In the genomic region with DNA sequence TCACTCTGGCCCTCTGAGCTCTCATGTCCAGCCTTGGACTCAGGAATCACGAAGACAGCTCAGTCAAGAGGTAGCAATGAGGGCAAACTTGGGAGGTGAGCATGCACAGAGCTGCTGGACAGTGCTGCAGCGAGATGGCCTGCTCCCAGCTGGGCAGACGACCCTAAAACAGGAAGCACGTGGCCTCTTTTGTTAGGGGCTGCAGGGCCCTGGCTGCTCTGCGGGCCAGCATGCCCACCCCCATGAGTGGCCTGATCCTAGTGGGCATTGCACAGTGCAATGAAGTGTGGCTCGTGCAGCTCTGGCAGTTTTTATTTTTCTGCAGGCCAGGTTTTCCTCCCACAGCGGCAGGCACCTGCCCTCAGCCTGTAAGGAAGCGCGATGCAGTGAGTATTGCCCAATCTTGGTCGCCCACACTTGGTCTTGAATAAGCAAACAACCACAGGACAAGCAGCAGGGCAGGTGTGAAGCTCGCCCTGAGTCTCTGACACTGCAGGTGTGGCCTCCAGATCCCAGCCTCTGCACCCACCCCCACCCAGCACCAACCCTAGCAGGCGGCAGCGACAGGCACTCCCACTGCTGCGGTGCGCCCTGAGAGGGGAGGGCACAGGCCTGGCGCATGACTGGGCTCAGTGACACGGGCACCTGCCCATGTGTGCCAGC, we compare ENCODE assay signal across 9 cellular contexts.
DNase-seq lines count a peak whose midpoint lies in the region; ATAC-seq and TF ChIP-seq lines count a peak whose summit lies in the region.
"Had no signal": no experiment of that assay in that cellular context is flagged by ENCODE, and none has a peak within 500 bp of the region (broad histone marks: within the 10 kb centered on the region; RNA-seq: fewer than 3 reads in every experiment).

No MANE protein-coding gene starts in this region.

- no peak for DNase-seq in activated CD4-positive, alpha-beta T cell treated with anti-CD3 and anti-CD28 coated beads, Interleukin-2, amount 10 ng/mL, durations not matched to agents 24 days and 14 days
- DNase-seq in GM19240 (ENCODE audit: insufficient read length, low spot score) (no peak), glomerular visceral epithelial cell (ENCODE audit: extremely low spot score) (no peak)

- H3K4me3 Mint-ChIP-seq in activated CD4-positive, alpha-beta T cell treated with anti-CD3 and anti-CD28 coated beads, Interleukin-2, amount 10 ng/mL, durations not matched to agents 24 days and 14 days: peak overlapping the region; percentile 31
- H3K4me3 Mint-ChIP-seq: nephron had no signal

- H3K9me3 Mint-ChIP-seq in activated CD4-positive, alpha-beta T cell treated with anti-CD3 and anti-CD28 coated beads, Interleukin-2, amount 10 ng/mL, durations not matched to agents 24 days and 14 days: no peaks in the 10 kb centered on the region
- H3K9me3 Mint-ChIP-seq: nephron had no signal

- no peaks in the 10 kb centered on the region for H3K36me3 ChIP-seq in iPS-18a (ENCODE audit: control insufficient read depth, low read depth, low read length)

- ATAC-seq in GM18868 (IDR thresholded peaks at IDR 0.05; ENCODE audit: unreplicated experiment): peak; percentile 52
- no peak for ATAC-seq in GM19395 (IDR thresholded peaks at IDR 0.05; ENCODE audit: unreplicated experiment)
- no peak for ATAC-seq in GM19328 (IDR thresholded peaks at IDR 0.05; ENCODE audit: unreplicated experiment)

- H3K27ac ChIP-seq in iPS-18a (ENCODE audit: low read length): peak overlapping the region; percentile 66

- H3K9ac ChIP-seq in iPS-18a (ENCODE audit: low read length): peak overlapping the region; percentile 14

- peaks cover 37% of the 10 kb centered on the region for H3K36me3 Mint-ChIP-seq in activated CD4-positive, alpha-beta T cell treated with anti-CD3 and anti-CD28 coated beads, Interleukin-2, amount 10 ng/mL, durations not matched to agents 24 days and 14 days (ENCODE audit: low read depth)

- no peaks in the 10 kb centered on the region for H3K27me3 Mint-ChIP-seq in activated CD4-positive, alpha-beta T cell treated with anti-CD3 and anti-CD28 coated beads, Interleukin-2, amount 10 ng/mL, durations not matched to agents 24 days and 14 days

- H3K4me1 ChIP-seq in iPS-18a (ENCODE audit: control insufficient read depth, low read depth, low read length): peaks cover 40% of the 10 kb centered on the region

- H3K27ac Mint-ChIP-seq in activated CD4-positive, alpha-beta T cell treated with anti-CD3 and anti-CD28 coated beads, Interleukin-2, amount 10 ng/mL, durations not matched to agents 24 days and 14 days: peak overlapping the region; percentile 70

- intact Hi-C loops in activated CD4-positive, alpha-beta T cell treated with anti-CD3 and anti-CD28 coated beads, Interleukin-2, amount 10 ng/mL, durations not matched to agents 24 days and 14 days (cut with micrococcal nuclease): loop anchor here (1.0 kb wide), 1 partner anchor 8 kb away; no protein-coding TSS in a partner anchor

- peaks cover 60% of the 10 kb centered on the region for H3K4me1 Mint-ChIP-seq in activated CD4-positive, alpha-beta T cell treated with anti-CD3 and anti-CD28 coated beads, Interleukin-2, amount 10 ng/mL, durations not matched to agents 24 days and 14 days

- TF ChIP-seq RAD21 in Ishikawa (IDR thresholded peaks at IDR 0.05; ENCODE audit: low read depth): no peak

- no peak overlapping the region for H3K4me3 ChIP-seq in iPS-18a (ENCODE audit: low read length)

- no peaks in the 10 kb centered on the region for H3K9me3 ChIP-seq in iPS-18a (ENCODE audit: control insufficient read depth, low read depth, low read length)

- no peak for TF ChIP-seq EP300 in Ishikawa (IDR thresholded peaks at IDR 0.05; ENCODE audit: borderline replicate concordance)

- H3K27me3 ChIP-seq in iPS-18a (ENCODE audit: control insufficient read depth, insufficient read depth, low read length): no peaks in the 10 kb centered on the region

TF ChIP-seq in Ishikawa, 13 proteins besides CTCF, POLR2A, EP300 and RAD21:
- TF ChIP-seq TCF12 (IDR thresholded peaks at IDR 0.05; ENCODE audit: low read depth): 0 out of 2 replicates have a peak, but pooled peaks have one; percentile 5
- TF ChIP-seq NFIC (IDR thresholded peaks at IDR 0.05): no peak
- TF ChIP-seq EGR1 (IDR thresholded peaks at IDR 0.05): no peak; the same call in 1 of the 2 replicates
- TF ChIP-seq, protein P1, sequence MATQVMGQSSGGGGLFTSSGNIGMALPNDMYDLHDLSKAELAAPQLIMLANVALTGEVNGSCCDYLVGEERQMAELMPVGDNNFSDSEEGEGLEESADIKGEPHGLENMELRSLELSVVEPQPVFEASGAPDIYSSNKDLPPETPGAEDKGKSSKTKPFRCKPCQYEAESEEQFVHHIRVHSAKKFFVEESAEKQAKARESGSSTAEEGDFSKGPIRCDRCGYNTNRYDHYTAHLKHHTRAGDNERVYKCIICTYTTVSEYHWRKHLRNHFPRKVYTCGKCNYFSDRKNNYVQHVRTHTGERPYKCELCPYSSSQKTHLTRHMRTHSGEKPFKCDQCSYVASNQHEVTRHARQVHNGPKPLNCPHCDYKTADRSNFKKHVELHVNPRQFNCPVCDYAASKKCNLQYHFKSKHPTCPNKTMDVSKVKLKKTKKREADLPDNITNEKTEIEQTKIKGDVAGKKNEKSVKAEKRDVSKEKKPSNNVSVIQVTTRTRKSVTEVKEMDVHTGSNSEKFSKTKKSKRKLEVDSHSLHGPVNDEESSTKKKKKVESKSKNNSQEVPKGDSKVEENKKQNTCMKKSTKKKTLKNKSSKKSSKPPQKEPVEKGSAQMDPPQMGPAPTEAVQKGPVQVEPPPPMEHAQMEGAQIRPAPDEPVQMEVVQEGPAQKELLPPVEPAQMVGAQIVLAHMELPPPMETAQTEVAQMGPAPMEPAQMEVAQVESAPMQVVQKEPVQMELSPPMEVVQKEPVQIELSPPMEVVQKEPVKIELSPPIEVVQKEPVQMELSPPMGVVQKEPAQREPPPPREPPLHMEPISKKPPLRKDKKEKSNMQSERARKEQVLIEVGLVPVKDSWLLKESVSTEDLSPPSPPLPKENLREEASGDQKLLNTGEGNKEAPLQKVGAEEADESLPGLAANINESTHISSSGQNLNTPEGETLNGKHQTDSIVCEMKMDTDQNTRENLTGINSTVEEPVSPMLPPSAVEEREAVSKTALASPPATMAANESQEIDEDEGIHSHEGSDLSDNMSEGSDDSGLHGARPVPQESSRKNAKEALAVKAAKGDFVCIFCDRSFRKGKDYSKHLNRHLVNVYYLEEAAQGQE (IDR thresholded peaks at IDR 0.05; ENCODE audit: low read depth): no peak
- TF ChIP-seq, protein P2, sequence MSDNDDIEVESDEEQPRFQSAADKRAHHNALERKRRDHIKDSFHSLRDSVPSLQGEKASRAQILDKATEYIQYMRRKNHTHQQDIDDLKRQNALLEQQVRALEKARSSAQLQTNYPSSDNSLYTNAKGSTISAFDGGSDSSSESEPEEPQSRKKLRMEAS (IDR thresholded peaks at IDR 0.05): peak; percentile 78
- no peak for TF ChIP-seq TAF1 (IDR thresholded peaks at IDR 0.05; ENCODE audit: low read depth)
- TF ChIP-seq FOXM1 (IDR thresholded peaks at IDR 0.05; ENCODE audit: borderline replicate concordance, low read depth): no peak
- TF ChIP-seq, protein P3, sequence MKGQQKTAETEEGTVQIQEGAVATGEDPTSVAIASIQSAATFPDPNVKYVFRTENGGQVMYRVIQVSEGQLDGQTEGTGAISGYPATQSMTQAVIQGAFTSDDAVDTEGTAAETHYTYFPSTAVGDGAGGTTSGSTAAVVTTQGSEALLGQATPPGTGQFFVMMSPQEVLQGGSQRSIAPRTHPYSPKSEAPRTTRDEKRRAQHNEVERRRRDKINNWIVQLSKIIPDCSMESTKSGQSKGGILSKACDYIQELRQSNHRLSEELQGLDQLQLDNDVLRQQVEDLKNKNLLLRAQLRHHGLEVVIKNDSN (IDR thresholded peaks at IDR 0.05): no peak
- peak; percentile 94 for TF ChIP-seq CEBPB (IDR thresholded peaks at IDR 0.05)
- TF ChIP-seq CREB1 (IDR thresholded peaks at IDR 0.05; ENCODE audit: low read depth): no peak
- TF ChIP-seq ZBTB7A (IDR thresholded peaks at IDR 0.05; ENCODE audit: low read depth): no peak; the same call in 1 of the 2 replicates
